ENCODE assay signal across 1 cellular context in the genomic region with DNA sequence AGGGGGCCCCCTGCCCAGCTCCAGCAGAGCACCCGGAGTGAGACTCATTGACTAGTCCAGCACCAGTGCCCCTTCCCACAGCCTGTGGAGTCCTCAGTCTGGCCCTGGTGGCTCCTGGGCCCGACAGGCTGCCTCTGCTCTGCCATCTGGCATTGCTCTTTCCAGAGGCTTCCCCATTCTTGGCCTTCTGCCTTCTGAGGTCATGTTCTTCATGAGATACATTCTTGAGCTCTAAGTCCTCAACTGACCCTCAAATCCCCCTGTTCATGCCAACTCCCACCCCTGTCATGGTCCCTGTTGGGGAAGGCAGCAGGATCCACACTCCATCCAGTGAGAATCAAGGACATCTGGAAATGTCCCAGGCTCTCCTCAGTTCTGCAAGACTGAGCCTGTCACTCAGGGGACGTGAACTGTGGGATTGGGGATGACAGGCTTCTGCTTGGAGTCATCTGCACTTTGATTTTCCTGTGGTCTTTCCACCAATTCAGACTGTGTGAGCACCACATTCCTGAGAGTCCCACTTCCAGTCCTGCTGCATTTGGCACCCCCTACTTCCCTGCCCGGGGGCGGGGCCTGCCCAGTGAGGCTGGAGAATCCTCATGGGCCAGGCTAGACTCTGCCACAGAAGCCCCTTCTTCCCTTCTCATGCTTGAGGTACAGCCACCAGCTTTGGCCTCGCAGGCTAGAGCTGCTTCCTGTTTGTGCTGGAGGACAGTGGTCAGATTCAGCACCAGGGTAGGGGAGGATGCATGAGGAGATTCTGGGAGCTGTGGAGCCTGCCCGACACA.
TF ChIP-seq lines count a peak whose summit lies in the region.

No MANE protein-coding gene starts in this region.

TF ChIP-seq in GM12878, 131 proteins besides CTCF, POLR2A, EP300 and RAD21:
- TF ChIP-seq, protein P1, sequence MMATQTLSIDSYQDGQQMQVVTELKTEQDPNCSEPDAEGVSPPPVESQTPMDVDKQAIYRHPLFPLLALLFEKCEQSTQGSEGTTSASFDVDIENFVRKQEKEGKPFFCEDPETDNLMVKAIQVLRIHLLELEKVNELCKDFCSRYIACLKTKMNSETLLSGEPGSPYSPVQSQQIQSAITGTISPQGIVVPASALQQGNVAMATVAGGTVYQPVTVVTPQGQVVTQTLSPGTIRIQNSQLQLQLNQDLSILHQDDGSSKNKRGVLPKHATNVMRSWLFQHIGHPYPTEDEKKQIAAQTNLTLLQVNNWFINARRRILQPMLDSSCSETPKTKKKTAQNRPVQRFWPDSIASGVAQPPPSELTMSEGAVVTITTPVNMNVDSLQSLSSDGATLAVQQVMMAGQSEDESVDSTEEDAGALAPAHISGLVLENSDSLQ (IDR thresholded peaks at IDR 0.05) = peak; percentile 80
- TF ChIP-seq, protein P2, sequence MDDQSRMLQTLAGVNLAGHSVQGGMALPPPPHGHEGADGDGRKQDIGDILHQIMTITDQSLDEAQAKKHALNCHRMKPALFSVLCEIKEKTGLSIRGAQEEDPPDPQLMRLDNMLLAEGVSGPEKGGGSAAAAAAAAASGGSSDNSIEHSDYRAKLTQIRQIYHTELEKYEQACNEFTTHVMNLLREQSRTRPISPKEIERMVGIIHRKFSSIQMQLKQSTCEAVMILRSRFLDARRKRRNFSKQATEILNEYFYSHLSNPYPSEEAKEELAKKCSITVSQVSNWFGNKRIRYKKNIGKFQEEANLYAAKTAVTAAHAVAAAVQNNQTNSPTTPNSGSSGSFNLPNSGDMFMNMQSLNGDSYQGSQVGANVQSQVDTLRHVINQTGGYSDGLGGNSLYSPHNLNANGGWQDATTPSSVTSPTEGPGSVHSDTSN (IDR thresholded peaks at IDR 0.05; ENCODE audit: insufficient replicate concordance, low read depth, low read length) = peak; percentile 61
- TF ChIP-seq BHLHE40 (IDR thresholded peaks at IDR 0.05; ENCODE audit: borderline replicate concordance in 1 of 2, low read depth in 2 of 2, low read length in 1 of 2) = no peak
